In the genomic region with DNA sequence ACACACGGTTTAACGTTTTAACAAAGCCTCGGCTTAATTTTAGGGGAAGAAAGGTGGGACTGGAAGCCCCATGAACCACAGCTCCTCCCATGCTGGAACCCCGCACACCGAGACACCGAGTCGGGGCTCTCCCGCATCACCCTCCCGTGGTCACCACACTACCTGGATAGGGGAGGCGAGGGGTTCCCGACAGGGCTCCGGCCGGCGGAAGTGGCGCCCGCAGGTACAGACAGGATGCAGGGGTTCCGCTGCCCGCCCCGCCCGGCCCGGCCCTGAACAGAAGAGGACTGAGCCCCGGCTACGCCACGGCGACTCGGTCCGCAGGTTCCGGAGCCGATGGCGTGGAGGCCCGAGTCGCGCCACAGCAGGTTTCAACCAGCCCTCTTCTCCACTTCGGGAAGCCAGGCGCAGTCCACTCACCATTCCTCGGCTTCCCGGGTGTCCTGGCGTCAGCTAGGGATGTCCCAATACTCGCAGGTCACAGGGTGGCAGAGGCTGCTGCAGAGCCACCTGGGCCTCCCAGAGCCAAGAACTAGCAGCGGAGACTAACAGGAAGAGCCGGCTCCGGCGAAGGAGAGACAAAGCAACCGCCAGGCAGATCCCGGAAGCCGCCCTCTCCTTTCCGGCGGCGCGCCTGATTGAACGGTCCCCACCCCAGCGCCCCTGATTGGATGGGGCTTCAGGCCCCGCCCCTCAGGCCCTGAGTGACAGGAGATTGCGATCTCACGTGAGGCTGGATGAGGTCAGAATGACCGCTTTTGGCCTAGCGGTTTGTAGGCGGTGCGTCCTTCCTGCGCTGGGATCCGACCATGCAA, we compare ENCODE assay signal across 1 cellular context.
TF ChIP-seq lines count a peak whose summit lies in the region.

A gene (minus strand): TSS at position 580 of the 815 bp plus-strand sequence. CDS start 157 bp downstream, at position 423.

TF ChIP-seq in HEK293, 187 proteins besides CTCF, POLR2A, EP300 and RAD21 (continued from another document and continues in another):
- TF ChIP-seq, protein P1, sequence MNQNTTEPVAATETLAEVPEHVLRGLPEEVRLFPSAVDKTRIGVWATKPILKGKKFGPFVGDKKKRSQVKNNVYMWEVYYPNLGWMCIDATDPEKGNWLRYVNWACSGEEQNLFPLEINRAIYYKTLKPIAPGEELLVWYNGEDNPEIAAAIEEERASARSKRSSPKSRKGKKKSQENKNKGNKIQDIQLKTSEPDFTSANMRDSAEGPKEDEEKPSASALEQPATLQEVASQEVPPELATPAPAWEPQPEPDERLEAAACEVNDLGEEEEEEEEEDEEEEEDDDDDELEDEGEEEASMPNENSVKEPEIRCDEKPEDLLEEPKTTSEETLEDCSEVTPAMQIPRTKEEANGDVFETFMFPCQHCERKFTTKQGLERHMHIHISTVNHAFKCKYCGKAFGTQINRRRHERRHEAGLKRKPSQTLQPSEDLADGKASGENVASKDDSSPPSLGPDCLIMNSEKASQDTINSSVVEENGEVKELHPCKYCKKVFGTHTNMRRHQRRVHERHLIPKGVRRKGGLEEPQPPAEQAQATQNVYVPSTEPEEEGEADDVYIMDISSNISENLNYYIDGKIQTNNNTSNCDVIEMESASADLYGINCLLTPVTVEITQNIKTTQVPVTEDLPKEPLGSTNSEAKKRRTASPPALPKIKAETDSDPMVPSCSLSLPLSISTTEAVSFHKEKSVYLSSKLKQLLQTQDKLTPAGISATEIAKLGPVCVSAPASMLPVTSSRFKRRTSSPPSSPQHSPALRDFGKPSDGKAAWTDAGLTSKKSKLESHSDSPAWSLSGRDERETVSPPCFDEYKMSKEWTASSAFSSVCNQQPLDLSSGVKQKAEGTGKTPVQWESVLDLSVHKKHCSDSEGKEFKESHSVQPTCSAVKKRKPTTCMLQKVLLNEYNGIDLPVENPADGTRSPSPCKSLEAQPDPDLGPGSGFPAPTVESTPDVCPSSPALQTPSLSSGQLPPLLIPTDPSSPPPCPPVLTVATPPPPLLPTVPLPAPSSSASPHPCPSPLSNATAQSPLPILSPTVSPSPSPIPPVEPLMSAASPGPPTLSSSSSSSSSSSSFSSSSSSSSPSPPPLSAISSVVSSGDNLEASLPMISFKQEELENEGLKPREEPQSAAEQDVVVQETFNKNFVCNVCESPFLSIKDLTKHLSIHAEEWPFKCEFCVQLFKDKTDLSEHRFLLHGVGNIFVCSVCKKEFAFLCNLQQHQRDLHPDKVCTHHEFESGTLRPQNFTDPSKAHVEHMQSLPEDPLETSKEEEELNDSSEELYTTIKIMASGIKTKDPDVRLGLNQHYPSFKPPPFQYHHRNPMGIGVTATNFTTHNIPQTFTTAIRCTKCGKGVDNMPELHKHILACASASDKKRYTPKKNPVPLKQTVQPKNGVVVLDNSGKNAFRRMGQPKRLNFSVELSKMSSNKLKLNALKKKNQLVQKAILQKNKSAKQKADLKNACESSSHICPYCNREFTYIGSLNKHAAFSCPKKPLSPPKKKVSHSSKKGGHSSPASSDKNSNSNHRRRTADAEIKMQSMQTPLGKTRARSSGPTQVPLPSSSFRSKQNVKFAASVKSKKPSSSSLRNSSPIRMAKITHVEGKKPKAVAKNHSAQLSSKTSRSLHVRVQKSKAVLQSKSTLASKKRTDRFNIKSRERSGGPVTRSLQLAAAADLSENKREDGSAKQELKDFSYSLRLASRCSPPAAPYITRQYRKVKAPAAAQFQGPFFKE (tag by site-specific recombination; IDR thresholded peaks at IDR 0.05; ENCODE audit: borderline replicate concordance), result no peak
- TF ChIP-seq, protein P2, sequence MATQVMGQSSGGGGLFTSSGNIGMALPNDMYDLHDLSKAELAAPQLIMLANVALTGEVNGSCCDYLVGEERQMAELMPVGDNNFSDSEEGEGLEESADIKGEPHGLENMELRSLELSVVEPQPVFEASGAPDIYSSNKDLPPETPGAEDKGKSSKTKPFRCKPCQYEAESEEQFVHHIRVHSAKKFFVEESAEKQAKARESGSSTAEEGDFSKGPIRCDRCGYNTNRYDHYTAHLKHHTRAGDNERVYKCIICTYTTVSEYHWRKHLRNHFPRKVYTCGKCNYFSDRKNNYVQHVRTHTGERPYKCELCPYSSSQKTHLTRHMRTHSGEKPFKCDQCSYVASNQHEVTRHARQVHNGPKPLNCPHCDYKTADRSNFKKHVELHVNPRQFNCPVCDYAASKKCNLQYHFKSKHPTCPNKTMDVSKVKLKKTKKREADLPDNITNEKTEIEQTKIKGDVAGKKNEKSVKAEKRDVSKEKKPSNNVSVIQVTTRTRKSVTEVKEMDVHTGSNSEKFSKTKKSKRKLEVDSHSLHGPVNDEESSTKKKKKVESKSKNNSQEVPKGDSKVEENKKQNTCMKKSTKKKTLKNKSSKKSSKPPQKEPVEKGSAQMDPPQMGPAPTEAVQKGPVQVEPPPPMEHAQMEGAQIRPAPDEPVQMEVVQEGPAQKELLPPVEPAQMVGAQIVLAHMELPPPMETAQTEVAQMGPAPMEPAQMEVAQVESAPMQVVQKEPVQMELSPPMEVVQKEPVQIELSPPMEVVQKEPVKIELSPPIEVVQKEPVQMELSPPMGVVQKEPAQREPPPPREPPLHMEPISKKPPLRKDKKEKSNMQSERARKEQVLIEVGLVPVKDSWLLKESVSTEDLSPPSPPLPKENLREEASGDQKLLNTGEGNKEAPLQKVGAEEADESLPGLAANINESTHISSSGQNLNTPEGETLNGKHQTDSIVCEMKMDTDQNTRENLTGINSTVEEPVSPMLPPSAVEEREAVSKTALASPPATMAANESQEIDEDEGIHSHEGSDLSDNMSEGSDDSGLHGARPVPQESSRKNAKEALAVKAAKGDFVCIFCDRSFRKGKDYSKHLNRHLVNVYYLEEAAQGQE (tag by site-specific recombination; IDR thresholded peaks at IDR 0.05), result no peak
- TF ChIP-seq, protein P3, sequence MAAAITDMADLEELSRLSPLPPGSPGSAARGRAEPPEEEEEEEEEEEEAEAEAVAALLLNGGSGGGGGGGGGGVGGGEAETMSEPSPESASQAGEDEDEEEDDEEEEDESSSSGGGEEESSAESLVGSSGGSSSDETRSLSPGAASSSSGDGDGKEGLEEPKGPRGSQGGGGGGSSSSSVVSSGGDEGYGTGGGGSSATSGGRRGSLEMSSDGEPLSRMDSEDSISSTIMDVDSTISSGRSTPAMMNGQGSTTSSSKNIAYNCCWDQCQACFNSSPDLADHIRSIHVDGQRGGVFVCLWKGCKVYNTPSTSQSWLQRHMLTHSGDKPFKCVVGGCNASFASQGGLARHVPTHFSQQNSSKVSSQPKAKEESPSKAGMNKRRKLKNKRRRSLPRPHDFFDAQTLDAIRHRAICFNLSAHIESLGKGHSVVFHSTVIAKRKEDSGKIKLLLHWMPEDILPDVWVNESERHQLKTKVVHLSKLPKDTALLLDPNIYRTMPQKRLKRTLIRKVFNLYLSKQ (tag by site-specific recombination; IDR thresholded peaks at IDR 0.05; ENCODE audit: borderline replicate concordance), result no peak
- TF ChIP-seq OVOL3 (tag by site-specific recombination; IDR thresholded peaks at IDR 0.05) (no peak), ZNF548 (tag by site-specific recombination; IDR thresholded peaks at IDR 0.05) (no peak), ZSCAN16 (tag by site-specific recombination; IDR thresholded peaks at IDR 0.05) (no peak), KLF7 (tag by site-specific recombination; IDR thresholded peaks at IDR 0.05; ENCODE audit: borderline replicate concordance) (no peak), ZFP69B (tag by site-specific recombination; IDR thresholded peaks at IDR 0.05) (no peak), ZNF529 (tag by site-specific recombination; IDR thresholded peaks at IDR 0.05; ENCODE audit: insufficient replicate concordance) (no peak), OSR2 (tag by site-specific recombination; IDR thresholded peaks at IDR 0.05) (no peak), SCRT2 (tag by site-specific recombination; IDR thresholded peaks at IDR 0.05) (no peak), ZNF571 (tag by site-specific recombination; IDR thresholded peaks at IDR 0.05) (no peak), ZNF404 (tag by site-specific recombination; IDR thresholded peaks at IDR 0.05) (no peak), ZNF23 (tag by site-specific recombination; IDR thresholded peaks at IDR 0.05; ENCODE audit: borderline replicate concordance) (no peak), ZNF221 (tag by site-specific recombination; IDR thresholded peaks at IDR 0.05; ENCODE audit: borderline replicate concordance) (no peak), ZNF626 (tag by site-specific recombination; IDR thresholded peaks at IDR 0.05) (no peak)
- TF ChIP-seq, protein P4, sequence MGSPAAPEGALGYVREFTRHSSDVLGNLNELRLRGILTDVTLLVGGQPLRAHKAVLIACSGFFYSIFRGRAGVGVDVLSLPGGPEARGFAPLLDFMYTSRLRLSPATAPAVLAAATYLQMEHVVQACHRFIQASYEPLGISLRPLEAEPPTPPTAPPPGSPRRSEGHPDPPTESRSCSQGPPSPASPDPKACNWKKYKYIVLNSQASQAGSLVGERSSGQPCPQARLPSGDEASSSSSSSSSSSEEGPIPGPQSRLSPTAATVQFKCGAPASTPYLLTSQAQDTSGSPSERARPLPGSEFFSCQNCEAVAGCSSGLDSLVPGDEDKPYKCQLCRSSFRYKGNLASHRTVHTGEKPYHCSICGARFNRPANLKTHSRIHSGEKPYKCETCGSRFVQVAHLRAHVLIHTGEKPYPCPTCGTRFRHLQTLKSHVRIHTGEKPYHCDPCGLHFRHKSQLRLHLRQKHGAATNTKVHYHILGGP (tag by site-specific recombination; IDR thresholded peaks at IDR 0.05), result no peak
- TF ChIP-seq, protein P5, sequence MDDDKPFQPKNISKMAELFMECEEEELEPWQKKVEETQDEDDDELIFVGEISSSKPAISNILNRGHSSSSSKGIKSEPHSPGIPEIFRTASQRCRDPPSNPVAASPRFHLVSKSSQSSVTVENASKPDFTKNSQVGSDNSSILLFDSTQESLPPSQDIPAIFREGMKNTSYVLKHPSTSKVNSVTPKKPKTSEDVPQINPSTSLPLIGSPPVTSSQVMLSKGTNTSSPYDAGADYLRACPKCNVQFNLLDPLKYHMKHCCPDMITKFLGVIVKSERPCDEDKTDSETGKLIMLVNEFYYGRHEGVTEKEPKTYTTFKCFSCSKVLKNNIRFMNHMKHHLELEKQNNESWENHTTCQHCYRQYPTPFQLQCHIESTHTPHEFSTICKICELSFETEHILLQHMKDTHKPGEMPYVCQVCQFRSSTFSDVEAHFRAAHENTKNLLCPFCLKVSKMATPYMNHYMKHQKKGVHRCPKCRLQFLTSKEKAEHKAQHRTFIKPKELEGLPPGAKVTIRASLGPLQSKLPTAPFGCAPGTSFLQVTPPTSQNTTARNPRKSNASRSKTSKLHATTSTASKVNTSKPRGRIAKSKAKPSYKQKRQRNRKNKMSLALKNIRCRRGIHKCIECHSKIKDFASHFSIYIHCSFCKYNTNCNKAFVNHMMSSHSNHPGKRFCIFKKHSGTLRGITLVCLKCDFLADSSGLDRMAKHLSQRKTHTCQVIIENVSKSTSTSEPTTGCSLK (tag by site-specific recombination; IDR thresholded peaks at IDR 0.05), result no peak
- TF ChIP-seq, protein P6, sequence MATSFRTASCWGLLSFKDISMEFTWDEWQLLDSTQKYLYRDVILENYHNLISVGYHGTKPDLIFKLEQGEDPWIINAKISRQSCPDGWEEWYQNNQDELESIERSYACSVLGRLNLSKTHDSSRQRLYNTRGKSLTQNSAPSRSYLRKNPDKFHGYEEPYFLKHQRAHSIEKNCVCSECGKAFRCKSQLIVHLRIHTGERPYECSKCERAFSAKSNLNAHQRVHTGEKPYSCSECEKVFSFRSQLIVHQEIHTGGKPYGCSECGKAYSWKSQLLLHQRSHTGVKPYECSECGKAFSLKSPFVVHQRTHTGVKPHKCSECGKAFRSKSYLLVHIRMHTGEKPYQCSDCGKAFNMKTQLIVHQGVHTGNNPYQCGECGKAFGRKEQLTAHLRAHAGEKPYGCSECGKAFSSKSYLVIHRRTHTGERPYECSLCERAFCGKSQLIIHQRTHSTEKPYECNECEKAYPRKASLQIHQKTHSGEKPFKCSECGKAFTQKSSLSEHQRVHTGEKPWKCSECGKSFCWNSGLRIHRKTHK (tag by site-specific recombination; IDR thresholded peaks at IDR 0.05), result no peak
- TF ChIP-seq, protein P7, sequence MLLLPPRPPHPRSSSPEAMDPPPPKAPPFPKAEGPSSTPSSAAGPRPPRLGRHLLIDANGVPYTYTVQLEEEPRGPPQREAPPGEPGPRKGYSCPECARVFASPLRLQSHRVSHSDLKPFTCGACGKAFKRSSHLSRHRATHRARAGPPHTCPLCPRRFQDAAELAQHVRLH (tag by site-specific recombination; IDR thresholded peaks at IDR 0.05), result no peak
- TF ChIP-seq, protein P8, sequence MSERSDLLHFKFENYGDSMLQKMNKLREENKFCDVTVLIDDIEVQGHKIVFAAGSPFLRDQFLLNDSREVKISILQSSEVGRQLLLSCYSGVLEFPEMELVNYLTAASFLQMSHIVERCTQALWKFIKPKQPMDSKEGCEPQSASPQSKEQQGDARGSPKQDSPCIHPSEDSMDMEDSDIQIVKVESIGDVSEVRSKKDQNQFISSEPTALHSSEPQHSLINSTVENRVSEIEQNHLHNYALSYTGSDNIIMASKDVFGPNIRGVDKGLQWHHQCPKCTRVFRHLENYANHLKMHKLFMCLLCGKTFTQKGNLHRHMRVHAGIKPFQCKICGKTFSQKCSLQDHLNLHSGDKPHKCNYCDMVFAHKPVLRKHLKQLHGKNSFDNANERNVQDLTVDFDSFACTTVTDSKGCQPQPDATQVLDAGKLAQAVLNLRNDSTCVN (tag by site-specific recombination; optimal IDR thresholded peaks at IDR 0.05), result peak; percentile 23
- TF ChIP-seq, protein P9, sequence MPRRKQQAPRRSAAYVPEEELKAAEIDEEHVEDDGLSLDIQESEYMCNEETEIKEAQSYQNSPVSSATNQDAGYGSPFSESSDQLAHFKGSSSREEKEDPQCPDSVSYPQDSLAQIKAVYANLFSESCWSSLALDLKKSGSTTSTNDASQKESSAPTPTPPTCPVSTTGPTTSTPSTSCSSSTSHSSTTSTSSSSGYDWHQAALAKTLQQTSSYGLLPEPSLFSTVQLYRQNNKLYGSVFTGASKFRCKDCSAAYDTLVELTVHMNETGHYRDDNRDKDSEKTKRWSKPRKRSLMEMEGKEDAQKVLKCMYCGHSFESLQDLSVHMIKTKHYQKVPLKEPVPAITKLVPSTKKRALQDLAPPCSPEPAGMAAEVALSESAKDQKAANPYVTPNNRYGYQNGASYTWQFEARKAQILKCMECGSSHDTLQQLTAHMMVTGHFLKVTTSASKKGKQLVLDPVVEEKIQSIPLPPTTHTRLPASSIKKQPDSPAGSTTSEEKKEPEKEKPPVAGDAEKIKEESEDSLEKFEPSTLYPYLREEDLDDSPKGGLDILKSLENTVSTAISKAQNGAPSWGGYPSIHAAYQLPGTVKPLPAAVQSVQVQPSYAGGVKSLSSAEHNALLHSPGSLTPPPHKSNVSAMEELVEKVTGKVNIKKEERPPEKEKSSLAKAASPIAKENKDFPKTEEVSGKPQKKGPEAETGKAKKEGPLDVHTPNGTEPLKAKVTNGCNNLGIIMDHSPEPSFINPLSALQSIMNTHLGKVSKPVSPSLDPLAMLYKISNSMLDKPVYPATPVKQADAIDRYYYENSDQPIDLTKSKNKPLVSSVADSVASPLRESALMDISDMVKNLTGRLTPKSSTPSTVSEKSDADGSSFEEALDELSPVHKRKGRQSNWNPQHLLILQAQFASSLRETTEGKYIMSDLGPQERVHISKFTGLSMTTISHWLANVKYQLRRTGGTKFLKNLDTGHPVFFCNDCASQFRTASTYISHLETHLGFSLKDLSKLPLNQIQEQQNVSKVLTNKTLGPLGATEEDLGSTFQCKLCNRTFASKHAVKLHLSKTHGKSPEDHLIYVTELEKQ (tag by site-specific recombination; IDR thresholded peaks at IDR 0.05; ENCODE audit: borderline replicate concordance), result no peak
- TF ChIP-seq, protein P10, sequence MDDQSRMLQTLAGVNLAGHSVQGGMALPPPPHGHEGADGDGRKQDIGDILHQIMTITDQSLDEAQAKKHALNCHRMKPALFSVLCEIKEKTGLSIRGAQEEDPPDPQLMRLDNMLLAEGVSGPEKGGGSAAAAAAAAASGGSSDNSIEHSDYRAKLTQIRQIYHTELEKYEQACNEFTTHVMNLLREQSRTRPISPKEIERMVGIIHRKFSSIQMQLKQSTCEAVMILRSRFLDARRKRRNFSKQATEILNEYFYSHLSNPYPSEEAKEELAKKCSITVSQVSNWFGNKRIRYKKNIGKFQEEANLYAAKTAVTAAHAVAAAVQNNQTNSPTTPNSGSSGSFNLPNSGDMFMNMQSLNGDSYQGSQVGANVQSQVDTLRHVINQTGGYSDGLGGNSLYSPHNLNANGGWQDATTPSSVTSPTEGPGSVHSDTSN (CRISPR knock-in tag; IDR thresholded peaks at IDR 0.05), result no peak
